1 cellular context compared by ENCODE assay signal in genomic region chr6:170584181-170584953, GRCh38.
TF ChIP-seq lines count a peak whose summit lies in the region.

TSS of gene PDCD2 (minus strand) at chr6:170584637. CDS start at chr6:170584581, 56 bp downstream.

TF ChIP-seq in K562, 482 proteins besides CTCF, POLR2A, EP300 and RAD21 (continued from another document and continues in another):
- TF ChIP-seq ETV6 (IDR thresholded peaks at IDR 0.05; ENCODE audit: borderline replicate concordance in 1 of 2, low read depth in 2 of 2, low read length in 1 of 2) (peak in 1 of 2 experiments; percentile 70; a peak in 1 of 4 replicates), ETV6 (CRISPR knock-in tag; IDR thresholded peaks at IDR 0.05; ENCODE audit: borderline replicate concordance) (peak; percentile 91), SRF (CRISPR knock-in tag; IDR thresholded peaks at IDR 0.05) (no peak), CHD4 (IDR thresholded peaks at IDR 0.05; ENCODE audit: insufficient read depth, insufficient replicate concordance, low read depth, low read length, poor library complexity, severe bottlenecking) (no peak), MNT (conservative IDR thresholded peaks at IDR 0.05) (peak; percentile 28 to 80; a peak in 3 of 4 replicates), MED1 (CRISPR knock-in tag; IDR thresholded peaks at IDR 0.05; ENCODE audit: borderline replicate concordance) (no peak), FOXA3 (CRISPR knock-in tag; conservative IDR thresholded peaks at IDR 0.05 in 1 of 2, IDR thresholded peaks at IDR 0.05 in 1 of 2) (no peak), ZNF3 (CRISPR knock-in tag; IDR thresholded peaks at IDR 0.05) (no peak), ETS1 (conservative IDR thresholded peaks at IDR 0.05; ENCODE audit: control insufficient read depth, low read depth, low read length) (peak; percentile 97), ZNF133 (CRISPR knock-in tag; IDR thresholded peaks at IDR 0.05) (no peak), FIP1L1 (IDR thresholded peaks at IDR 0.05; ENCODE audit: low read depth, low read length, poor library complexity, severe bottlenecking) (peak; percentile 88), EWSR1 (IDR thresholded peaks at IDR 0.05; ENCODE audit: borderline replicate concordance, low read depth, partially characterized antibody) (no peak), ATF4 (CRISPR knock-in tag; IDR thresholded peaks at IDR 0.05) (no peak), ZFX (CRISPR knock-in tag; IDR thresholded peaks at IDR 0.05) (peak; percentile 77), ZNF431 (CRISPR knock-in tag; IDR thresholded peaks at IDR 0.05) (no peak), MIER1 (IDR thresholded peaks at IDR 0.05; ENCODE audit: low read depth) (no peak), NR2C2 (CRISPR knock-in tag; IDR thresholded peaks at IDR 0.05) (peak; percentile 55; the same call in 1 of the 2 replicates), NR2C2 (tag; IDR thresholded peaks at IDR 0.05) (peak; percentile 57; the same call in 1 of the 2 replicates), CBFB (CRISPR knock-in tag; IDR thresholded peaks at IDR 0.05) (no peak), BRCA1 (IDR thresholded peaks at IDR 0.05) (no peak), BRCA1 (CRISPR knock-in tag; IDR thresholded peaks at IDR 0.05) (0 out of 2 replicates have a peak, but pooled peaks have one; percentile 64), FOXP1 (CRISPR knock-in tag; IDR thresholded peaks at IDR 0.05) (peak; percentile 86; the same call in 1 of the 2 replicates), SIX5 (IDR thresholded peaks at IDR 0.05; ENCODE audit: borderline replicate concordance in 1 of 2, insufficient read depth in 1 of 2, low read depth in 1 of 2, low read length in 2 of 2) (peak; percentile 43 to 51; a peak in 3 of 4 replicates), TAF15 (IDR thresholded peaks at IDR 0.05; ENCODE audit: low read depth, low read length) (no peak), ZNF766 (CRISPR knock-in tag; conservative IDR thresholded peaks at IDR 0.05) (peak; percentile 100), GABPB2 (CRISPR knock-in tag; conservative IDR thresholded peaks at IDR 0.05) (no peak), ZNF318 (IDR thresholded peaks at IDR 0.05; ENCODE audit: borderline replicate concordance in 1 of 2, low read depth in 1 of 2) (no peak), RAD51 (IDR thresholded peaks at IDR 0.05; ENCODE audit: borderline replicate concordance, low read depth) (no peak), HDAC3 (IDR thresholded peaks at IDR 0.05; ENCODE audit: borderline replicate concordance, partially characterized antibody) (no peak)
- TF ChIP-seq, protein P1, sequence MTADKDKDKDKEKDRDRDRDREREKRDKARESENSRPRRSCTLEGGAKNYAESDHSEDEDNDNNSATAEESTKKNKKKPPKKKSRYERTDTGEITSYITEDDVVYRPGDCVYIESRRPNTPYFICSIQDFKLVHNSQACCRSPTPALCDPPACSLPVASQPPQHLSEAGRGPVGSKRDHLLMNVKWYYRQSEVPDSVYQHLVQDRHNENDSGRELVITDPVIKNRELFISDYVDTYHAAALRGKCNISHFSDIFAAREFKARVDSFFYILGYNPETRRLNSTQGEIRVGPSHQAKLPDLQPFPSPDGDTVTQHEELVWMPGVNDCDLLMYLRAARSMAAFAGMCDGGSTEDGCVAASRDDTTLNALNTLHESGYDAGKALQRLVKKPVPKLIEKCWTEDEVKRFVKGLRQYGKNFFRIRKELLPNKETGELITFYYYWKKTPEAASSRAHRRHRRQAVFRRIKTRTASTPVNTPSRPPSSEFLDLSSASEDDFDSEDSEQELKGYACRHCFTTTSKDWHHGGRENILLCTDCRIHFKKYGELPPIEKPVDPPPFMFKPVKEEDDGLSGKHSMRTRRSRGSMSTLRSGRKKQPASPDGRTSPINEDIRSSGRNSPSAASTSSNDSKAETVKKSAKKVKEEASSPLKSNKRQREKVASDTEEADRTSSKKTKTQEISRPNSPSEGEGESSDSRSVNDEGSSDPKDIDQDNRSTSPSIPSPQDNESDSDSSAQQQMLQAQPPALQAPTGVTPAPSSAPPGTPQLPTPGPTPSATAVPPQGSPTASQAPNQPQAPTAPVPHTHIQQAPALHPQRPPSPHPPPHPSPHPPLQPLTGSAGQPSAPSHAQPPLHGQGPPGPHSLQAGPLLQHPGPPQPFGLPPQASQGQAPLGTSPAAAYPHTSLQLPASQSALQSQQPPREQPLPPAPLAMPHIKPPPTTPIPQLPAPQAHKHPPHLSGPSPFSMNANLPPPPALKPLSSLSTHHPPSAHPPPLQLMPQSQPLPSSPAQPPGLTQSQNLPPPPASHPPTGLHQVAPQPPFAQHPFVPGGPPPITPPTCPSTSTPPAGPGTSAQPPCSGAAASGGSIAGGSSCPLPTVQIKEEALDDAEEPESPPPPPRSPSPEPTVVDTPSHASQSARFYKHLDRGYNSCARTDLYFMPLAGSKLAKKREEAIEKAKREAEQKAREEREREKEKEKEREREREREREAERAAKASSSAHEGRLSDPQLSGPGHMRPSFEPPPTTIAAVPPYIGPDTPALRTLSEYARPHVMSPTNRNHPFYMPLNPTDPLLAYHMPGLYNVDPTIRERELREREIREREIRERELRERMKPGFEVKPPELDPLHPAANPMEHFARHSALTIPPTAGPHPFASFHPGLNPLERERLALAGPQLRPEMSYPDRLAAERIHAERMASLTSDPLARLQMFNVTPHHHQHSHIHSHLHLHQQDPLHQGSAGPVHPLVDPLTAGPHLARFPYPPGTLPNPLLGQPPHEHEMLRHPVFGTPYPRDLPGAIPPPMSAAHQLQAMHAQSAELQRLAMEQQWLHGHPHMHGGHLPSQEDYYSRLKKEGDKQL (CRISPR knock-in tag; IDR thresholded peaks at IDR 0.05; ENCODE audit: borderline replicate concordance), result no peak
- TF ChIP-seq, protein P2, sequence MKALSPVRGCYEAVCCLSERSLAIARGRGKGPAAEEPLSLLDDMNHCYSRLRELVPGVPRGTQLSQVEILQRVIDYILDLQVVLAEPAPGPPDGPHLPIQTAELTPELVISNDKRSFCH (CRISPR knock-in tag; IDR thresholded peaks at IDR 0.05), result no peak
- TF ChIP-seq, protein P2 (tag; IDR thresholded peaks at IDR 0.05), result peak; percentile 87
- TF ChIP-seq, protein P3, sequence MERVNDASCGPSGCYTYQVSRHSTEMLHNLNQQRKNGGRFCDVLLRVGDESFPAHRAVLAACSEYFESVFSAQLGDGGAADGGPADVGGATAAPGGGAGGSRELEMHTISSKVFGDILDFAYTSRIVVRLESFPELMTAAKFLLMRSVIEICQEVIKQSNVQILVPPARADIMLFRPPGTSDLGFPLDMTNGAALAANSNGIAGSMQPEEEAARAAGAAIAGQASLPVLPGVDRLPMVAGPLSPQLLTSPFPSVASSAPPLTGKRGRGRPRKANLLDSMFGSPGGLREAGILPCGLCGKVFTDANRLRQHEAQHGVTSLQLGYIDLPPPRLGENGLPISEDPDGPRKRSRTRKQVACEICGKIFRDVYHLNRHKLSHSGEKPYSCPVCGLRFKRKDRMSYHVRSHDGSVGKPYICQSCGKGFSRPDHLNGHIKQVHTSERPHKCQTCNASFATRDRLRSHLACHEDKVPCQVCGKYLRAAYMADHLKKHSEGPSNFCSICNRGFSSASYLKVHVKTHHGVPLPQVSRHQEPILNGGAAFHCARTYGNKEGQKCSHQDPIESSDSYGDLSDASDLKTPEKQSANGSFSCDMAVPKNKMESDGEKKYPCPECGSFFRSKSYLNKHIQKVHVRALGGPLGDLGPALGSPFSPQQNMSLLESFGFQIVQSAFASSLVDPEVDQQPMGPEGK (CRISPR knock-in tag; IDR thresholded peaks at IDR 0.05; ENCODE audit: borderline replicate concordance), result no peak
- TF ChIP-seq, protein P4, sequence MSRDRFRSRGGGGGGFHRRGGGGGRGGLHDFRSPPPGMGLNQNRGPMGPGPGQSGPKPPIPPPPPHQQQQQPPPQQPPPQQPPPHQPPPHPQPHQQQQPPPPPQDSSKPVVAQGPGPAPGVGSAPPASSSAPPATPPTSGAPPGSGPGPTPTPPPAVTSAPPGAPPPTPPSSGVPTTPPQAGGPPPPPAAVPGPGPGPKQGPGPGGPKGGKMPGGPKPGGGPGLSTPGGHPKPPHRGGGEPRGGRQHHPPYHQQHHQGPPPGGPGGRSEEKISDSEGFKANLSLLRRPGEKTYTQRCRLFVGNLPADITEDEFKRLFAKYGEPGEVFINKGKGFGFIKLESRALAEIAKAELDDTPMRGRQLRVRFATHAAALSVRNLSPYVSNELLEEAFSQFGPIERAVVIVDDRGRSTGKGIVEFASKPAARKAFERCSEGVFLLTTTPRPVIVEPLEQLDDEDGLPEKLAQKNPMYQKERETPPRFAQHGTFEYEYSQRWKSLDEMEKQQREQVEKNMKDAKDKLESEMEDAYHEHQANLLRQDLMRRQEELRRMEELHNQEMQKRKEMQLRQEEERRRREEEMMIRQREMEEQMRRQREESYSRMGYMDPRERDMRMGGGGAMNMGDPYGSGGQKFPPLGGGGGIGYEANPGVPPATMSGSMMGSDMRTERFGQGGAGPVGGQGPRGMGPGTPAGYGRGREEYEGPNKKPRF (IDR thresholded peaks at IDR 0.05; ENCODE audit: low read depth, low read length), result no peak
